2 cellular contexts compared by ENCODE assay signal in genomic region chr1:39467061-39467710, GRCh38. TPM values are rescaled to one million over a fixed set of nuclear protein-coding genes. Genes with fewer than 3 reads are reported as not detected.
"Had no signal": no experiment of that assay in that cellular context is flagged by ENCODE, and none has a peak within 500 bp of the region (broad histone marks: within the 10 kb centered on the region; RNA-seq: fewer than 3 reads in every experiment).

No MANE protein-coding gene starts in this region.

RNA-seq across cellular contexts. Expression of gene BMP8A, which starts 24.2 kb away (rescaled TPM):
- total RNA-seq: activated naive CD4-positive, alpha-beta T cell treated with anti-CD3 and anti-CD28 coated beads for 36 hours; NCI-H460 had no signal
